In the genomic region with DNA sequence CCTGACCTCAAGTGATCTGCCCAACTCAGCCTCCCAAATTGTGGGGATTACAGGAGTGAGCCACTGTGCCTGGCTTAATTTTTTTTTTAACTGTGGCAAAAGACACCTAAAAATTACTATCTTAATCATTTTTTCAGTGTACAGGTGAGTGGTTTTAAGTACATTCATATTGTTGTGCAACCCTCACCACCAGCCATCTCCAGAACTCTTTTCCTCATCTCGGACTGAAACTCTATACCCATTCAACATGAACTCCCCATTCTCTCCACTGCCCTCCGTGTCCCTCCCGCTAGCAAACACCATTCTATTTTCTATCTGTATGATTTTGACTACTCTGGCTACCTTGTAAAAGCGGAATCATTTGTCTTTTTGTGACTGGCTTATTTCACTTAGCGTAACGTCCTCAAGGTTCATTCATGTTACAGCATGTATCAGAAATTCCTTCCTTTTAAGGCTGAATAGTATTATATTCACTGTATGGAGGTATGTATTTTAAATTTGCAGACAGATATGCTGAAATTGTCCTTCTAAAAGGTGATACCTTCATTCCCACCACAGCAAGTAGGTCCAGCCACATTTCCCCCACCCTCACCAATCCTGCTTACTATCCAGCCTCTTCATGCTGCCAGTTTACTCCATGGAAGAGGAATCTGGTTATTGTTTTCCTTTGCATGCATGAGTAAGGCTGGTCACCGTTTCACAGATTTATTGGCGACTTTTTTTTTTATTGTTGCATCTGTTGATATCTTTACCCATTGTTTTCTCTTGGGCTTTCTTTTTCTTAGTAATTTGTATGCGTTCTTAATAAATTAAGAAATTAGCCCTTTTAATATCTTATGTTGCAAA, we compare ENCODE assay signal across 1 cellular context.
TF ChIP-seq lines count a peak whose summit lies in the region.

No MANE protein-coding gene starts in this region.

TF ChIP-seq in IMR-90, 13 proteins besides CTCF, POLR2A, EP300 and RAD21:
- TF ChIP-seq, protein P1, sequence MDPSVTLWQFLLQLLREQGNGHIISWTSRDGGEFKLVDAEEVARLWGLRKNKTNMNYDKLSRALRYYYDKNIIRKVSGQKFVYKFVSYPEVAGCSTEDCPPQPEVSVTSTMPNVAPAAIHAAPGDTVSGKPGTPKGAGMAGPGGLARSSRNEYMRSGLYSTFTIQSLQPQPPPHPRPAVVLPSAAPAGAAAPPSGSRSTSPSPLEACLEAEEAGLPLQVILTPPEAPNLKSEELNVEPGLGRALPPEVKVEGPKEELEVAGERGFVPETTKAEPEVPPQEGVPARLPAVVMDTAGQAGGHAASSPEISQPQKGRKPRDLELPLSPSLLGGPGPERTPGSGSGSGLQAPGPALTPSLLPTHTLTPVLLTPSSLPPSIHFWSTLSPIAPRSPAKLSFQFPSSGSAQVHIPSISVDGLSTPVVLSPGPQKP (IDR thresholded peaks at IDR 0.05; ENCODE audit: borderline replicate concordance, low read depth, low read length), result no peak
- TF ChIP-seq MAZ (IDR thresholded peaks at IDR 0.05; ENCODE audit: borderline replicate concordance, low read depth, low read length), result no peak
- TF ChIP-seq BHLHE40 (IDR thresholded peaks at IDR 0.05; ENCODE audit: low read depth, low read length), result no peak
- no peak for TF ChIP-seq SMC3 (IDR thresholded peaks at IDR 0.05; ENCODE audit: low read depth, low read length)
- 0 out of 2 replicates have a peak, but pooled peaks have one; percentile 4 for TF ChIP-seq CEBPB (IDR thresholded peaks at IDR 0.05; ENCODE audit: low read depth, low read length)
- no peak for TF ChIP-seq CHD1 (IDR thresholded peaks at IDR 0.05; ENCODE audit: low read depth, low read length)
